In the genomic region with DNA sequence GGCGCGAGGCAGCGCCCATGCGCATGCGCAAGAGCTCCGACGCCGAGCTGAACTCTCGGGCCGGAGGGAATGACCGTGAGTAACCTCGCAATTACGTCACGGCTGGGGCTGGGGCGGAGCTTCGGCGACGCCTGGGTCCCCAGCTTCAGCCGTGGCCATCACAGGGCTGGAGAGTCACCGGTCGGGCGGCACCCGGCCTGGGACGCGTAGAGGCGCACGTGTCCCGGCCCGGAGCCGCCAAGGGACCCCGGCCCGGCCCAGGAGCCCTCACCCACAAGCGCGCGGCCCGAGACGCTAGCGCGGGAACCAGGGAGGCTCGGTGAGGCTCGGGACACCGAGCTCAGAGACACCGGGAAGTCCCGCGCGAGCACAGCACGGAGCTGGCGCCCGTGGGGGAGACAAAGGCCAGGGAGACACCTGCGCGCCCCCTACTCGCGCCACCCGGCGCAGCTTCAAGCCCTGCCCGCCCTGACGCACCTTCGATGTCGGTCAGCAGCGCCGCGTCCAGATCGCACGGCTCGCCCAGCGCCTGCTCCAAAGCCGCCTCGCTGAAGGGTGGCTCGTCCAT, we compare ENCODE assay signal across 8 cellular contexts. TPM values are rescaled to one million over a fixed set of nuclear protein-coding genes. Genes with fewer than 3 reads are reported as not detected.
DNase-seq lines count a peak whose midpoint lies in the region; ATAC-seq, FAIRE-seq and TF ChIP-seq lines count a peak whose summit lies in the region.

No MANE protein-coding gene starts in this region.

- POLR2A ChIA-PET in WTC11 (lab: Charles Lee) = interaction anchor here (0.6 to 4.8 kb wide), 24 partner anchors 10 to 136 kb away, joined by 3 to 137 read pairs (median 5); partner anchors contain the start of gene TOM1L2

- ATAC-seq in GM18909 (IDR thresholded peaks at IDR 0.05; ENCODE audit: poor library complexity, unreplicated experiment) (peak; percentile 70), HG03139 (IDR thresholded peaks at IDR 0.05; ENCODE audit: unreplicated experiment) (peak; percentile 60), WTC11 (peak; percentile 53)

- peaks cover 21% of the 10 kb centered on the region for H3K36me3 ChIP-seq in bronchial epithelial cell (ENCODE audit: control insufficient read depth, insufficient read depth, low read length)
- peaks cover 0 to 2% of the 10 kb centered on the region in 2 donors for H3K36me3 ChIP-seq in small intestine (ENCODE audit: control insufficient read depth in 2 of 2, insufficient read depth in 2 of 2, low read length in 2 of 2)

- H3K4me1 Mint-ChIP-seq in WTC11 = peaks cover 70% of the 10 kb centered on the region

- H3K27me3 Mint-ChIP-seq in WTC11 (ENCODE audit: low read depth) = no peaks in the 10 kb centered on the region

- DNase-seq in AG08395 (ENCODE audit: low spot score) = peak; percentile 97
- peak; percentile 45 for DNase-seq in NCI-H2196 treated with DMSO at 0.1 percent for 48 hours (lab: John Stamatoyannopoulos, UW; ENCODE audit: unreplicated experiment)
- DNase-seq in WTC11 (ENCODE audit: low spot score) = peak; percentile 98
- peak; percentile 83 for DNase-seq in bronchial epithelial cell (ENCODE audit: low read depth)
- peak; percentile 93 for DNase-seq in iPS-NIHi7 (ENCODE audit: extremely low spot score)
- peak; percentile 97 for DNase-seq in small intestine

- H3K27ac Mint-ChIP-seq in WTC11 = peak overlapping the region; percentile 94

- no peaks in the 10 kb centered on the region for H3K9me3 Mint-ChIP-seq in WTC11

- peak overlapping the region; percentile 96 for H3K4me3 ChIP-seq in bronchial epithelial cell (ENCODE audit: low read depth, low read length)
- peak overlapping the region; percentile 74 to 94 for H3K4me3 ChIP-seq in small intestine (ENCODE audit: low read depth in 1 of 2, low read length in 2 of 2)

- H3K27ac ChIP-seq in small intestine (ENCODE audit: low read depth in 1 of 2, low read length in 1 of 2) = peak overlapping the region; percentile 99 to 100

- no peaks in the 10 kb centered on the region for H3K27me3 ChIP-seq in bronchial epithelial cell (ENCODE audit: control insufficient read depth, insufficient read depth, low read length)
- no peaks in the 10 kb centered on the region for H3K27me3 ChIP-seq in small intestine (ENCODE audit: control insufficient read depth in 2 of 2, insufficient read depth in 2 of 2, low read length in 2 of 2)

- H3K4me3 Mint-ChIP-seq in WTC11 = peak overlapping the region; percentile 69

- peaks cover 8 to 11% of the 10 kb centered on the region in 2 donors for H3K4me1 ChIP-seq in small intestine (ENCODE audit: control insufficient read depth in 2 of 2, insufficient read depth in 1 of 2, low read depth in 1 of 2, low read length in 1 of 2)

- CTCF ChIA-PET in WTC11 (lab: Charles Lee) = interaction anchor here (0.6 to 3.6 kb wide), 17 partner anchors 8 to 339 kb away, joined by 3 to 37 read pairs (median 4); no protein-coding TSS in a partner anchor

- TF ChIP-seq CTCF in WTC11 (IDR thresholded peaks at IDR 0.05) (no peak), bronchial epithelial cell (IDR thresholded peaks at IDR 0.05; ENCODE audit: insufficient read depth, low read length, severe bottlenecking) (no peak)

- H3K9me3 ChIP-seq in small intestine (ENCODE audit: control insufficient read depth, low read depth) = no peaks in the 10 kb centered on the region

- peaks cover 21% of the 10 kb centered on the region for H3K36me3 Mint-ChIP-seq in WTC11

- FAIRE-seq in bronchial epithelial cell (lab: Jason Lieb, UNC) (no peak), small intestine (lab: Jason Lieb, UNC) (no peak)

- WGBS in small intestine, 3 donors = 0% methylated on average over 45 to 69 of the region's 69 CpGs

TF ChIP-seq in WTC11, 78 proteins besides CTCF, POLR2A, EP300 and RAD21 (continues in another document):
- no peak for TF ChIP-seq ZSCAN18 (CRISPR knock-in tag; IDR thresholded peaks at IDR 0.05)
- peak; percentile 81; the same call in 1 of the 2 replicates for TF ChIP-seq ZBTB21 (CRISPR knock-in tag; IDR thresholded peaks at IDR 0.05; ENCODE audit: borderline replicate concordance)
- peak; percentile 74; the same call in 1 of the 2 replicates for TF ChIP-seq AFF4 (CRISPR knock-in tag; IDR thresholded peaks at IDR 0.05; ENCODE audit: borderline replicate concordance)
- TF ChIP-seq, protein P1, sequence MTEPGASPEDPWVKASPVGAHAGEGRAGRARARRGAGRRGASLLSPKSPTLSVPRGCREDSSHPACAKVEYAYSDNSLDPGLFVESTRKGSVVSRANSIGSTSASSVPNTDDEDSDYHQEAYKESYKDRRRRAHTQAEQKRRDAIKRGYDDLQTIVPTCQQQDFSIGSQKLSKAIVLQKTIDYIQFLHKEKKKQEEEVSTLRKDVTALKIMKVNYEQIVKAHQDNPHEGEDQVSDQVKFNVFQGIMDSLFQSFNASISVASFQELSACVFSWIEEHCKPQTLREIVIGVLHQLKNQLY (CRISPR knock-in tag; IDR thresholded peaks at IDR 0.05) = peak; percentile 63; the same call in 1 of the 2 replicates
- TF ChIP-seq SP1 (CRISPR knock-in tag; conservative IDR thresholded peaks at IDR 0.05) = 0 out of 2 replicates have a peak, but pooled peaks have one; percentile 35
- no peak for TF ChIP-seq SOX15 (CRISPR knock-in tag; IDR thresholded peaks at IDR 0.05)
- TF ChIP-seq MYBL2 (CRISPR knock-in tag; IDR thresholded peaks at IDR 0.05) = peak; percentile 83
- 0 out of 2 replicates have a peak, but pooled peaks have one; percentile 43 for TF ChIP-seq USF2 (CRISPR knock-in tag; IDR thresholded peaks at IDR 0.05)
- no peak for TF ChIP-seq TP53 (CRISPR knock-in tag; IDR thresholded peaks at IDR 0.05)
- TF ChIP-seq, protein P2, sequence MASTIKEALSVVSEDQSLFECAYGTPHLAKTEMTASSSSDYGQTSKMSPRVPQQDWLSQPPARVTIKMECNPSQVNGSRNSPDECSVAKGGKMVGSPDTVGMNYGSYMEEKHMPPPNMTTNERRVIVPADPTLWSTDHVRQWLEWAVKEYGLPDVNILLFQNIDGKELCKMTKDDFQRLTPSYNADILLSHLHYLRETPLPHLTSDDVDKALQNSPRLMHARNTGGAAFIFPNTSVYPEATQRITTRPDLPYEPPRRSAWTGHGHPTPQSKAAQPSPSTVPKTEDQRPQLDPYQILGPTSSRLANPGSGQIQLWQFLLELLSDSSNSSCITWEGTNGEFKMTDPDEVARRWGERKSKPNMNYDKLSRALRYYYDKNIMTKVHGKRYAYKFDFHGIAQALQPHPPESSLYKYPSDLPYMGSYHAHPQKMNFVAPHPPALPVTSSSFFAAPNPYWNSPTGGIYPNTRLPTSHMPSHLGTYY (CRISPR knock-in tag; IDR thresholded peaks at IDR 0.05) = 0 out of 2 replicates have a peak, but pooled peaks have one; percentile 47
- no peak for TF ChIP-seq SMAD3 (CRISPR knock-in tag; IDR thresholded peaks at IDR 0.05; ENCODE audit: borderline replicate concordance)

RNA-seq across cellular contexts. Expression of gene SREBF1, which starts 0.5 kb away (rescaled TPM):
- total RNA-seq in WTC11 (2021) (72.3 to 93.7 TPM (median 76.7 TPM) in 3 replicates), bronchial epithelial cell (51.6 and 65.5 TPM in 2 replicates)
- polyA plus RNA-seq in small intestine = 100 to 1,000 TPM in 2 of 3 donors, 10 to 100 TPM in 1; 99.7 to 155 (median 111) TPM

Comparison
In these comparisons a context has a peak if more than half of its experiments do, and no peak if none do; other contexts are left out.
1. Peak in every context shown above with its lines: DNase-seq, ATAC-seq, H3K4me3 ChIP-seq and H3K27ac ChIP-seq.
2. DNase-seq: peak in every context shown above with its lines; median percentile 98 in WTC11; 97 in AG08395; 97 in small intestine; 93 in iPS-NIHi7; 83 in bronchial epithelial cell; 45 in NCI-H2196 treated with DMSO at 0.1 percent for 48 hours.